1 cellular context compared by ENCODE assay signal in the genomic region with DNA sequence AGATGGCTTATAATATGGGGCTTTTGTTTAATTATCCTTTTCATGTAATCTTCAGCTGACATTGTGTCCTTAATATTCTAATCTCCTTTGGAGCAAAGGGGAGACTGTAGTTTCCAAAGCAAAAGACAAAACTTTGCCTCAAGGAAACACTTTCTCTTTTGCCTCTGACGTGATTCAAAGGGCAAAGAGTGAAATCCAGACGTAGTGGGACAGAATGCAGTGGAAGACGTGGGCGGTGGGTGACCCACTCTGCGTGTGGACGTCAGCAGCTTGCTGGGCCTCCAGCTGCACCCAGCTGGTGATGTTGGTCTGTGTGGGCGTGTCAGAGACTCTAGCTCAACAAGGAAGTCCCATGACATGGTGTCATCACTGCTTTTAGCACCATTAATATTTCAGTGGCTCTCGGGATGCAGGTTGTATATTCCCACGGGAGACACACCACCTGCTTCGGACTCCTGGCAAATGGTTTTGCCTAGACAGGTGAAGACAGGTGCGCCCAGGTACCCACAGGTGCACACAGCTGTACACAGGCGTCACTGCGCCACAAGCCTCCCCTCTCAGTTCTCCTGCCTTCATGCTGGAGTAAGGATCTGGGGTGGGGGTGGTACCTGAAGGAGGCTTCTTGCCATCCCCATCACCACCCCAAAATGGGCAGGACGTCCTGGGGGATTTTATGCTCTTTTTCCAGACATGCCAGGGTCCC.
TF ChIP-seq lines count a peak whose summit lies in the region.

No MANE protein-coding gene starts in this region.

TF ChIP-seq in IMR-90, 13 proteins besides CTCF, POLR2A, EP300 and RAD21:
- TF ChIP-seq CEBPB (IDR thresholded peaks at IDR 0.05; ENCODE audit: low read depth, low read length) (0 out of 2 replicates have a peak, but pooled peaks have one; percentile 59), RCOR1 (IDR thresholded peaks at IDR 0.05; ENCODE audit: insufficient replicate concordance, low read length) (peak; percentile 63), FOS (IDR thresholded peaks at IDR 0.05; ENCODE audit: low read depth, low read length) (peak; percentile 92), MAZ (IDR thresholded peaks at IDR 0.05; ENCODE audit: borderline replicate concordance, low read depth, low read length) (peak; percentile 54; the same call in 1 of the 2 replicates), MAFK (IDR thresholded peaks at IDR 0.05; ENCODE audit: low read depth, low read length) (no peak; the same call in 1 of the 2 replicates), RFX5 (IDR thresholded peaks at IDR 0.05; ENCODE audit: low read depth, low read length) (no peak), CHD1 (IDR thresholded peaks at IDR 0.05; ENCODE audit: low read depth, low read length) (0 out of 2 replicates have a peak, but pooled peaks have one; percentile 59), BHLHE40 (IDR thresholded peaks at IDR 0.05; ENCODE audit: low read depth, low read length) (peak; percentile 49; the same call in 1 of the 2 replicates), SMC3 (IDR thresholded peaks at IDR 0.05; ENCODE audit: low read depth, low read length) (no peak; the same call in 1 of the 2 replicates), NFE2L2 (IDR thresholded peaks at IDR 0.05; ENCODE audit: low read depth, low read length) (peak; percentile 33; the same call in 1 of the 2 replicates), MXI1 (IDR thresholded peaks at IDR 0.05; ENCODE audit: borderline replicate concordance, low read depth, low read length) (no peak)
- TF ChIP-seq, protein P1, sequence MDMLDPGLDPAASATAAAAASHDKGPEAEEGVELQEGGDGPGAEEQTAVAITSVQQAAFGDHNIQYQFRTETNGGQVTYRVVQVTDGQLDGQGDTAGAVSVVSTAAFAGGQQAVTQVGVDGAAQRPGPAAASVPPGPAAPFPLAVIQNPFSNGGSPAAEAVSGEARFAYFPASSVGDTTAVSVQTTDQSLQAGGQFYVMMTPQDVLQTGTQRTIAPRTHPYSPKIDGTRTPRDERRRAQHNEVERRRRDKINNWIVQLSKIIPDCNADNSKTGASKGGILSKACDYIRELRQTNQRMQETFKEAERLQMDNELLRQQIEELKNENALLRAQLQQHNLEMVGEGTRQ (IDR thresholded peaks at IDR 0.05; ENCODE audit: low read depth, low read length), result peak; percentile 22
- TF ChIP-seq, protein P2, sequence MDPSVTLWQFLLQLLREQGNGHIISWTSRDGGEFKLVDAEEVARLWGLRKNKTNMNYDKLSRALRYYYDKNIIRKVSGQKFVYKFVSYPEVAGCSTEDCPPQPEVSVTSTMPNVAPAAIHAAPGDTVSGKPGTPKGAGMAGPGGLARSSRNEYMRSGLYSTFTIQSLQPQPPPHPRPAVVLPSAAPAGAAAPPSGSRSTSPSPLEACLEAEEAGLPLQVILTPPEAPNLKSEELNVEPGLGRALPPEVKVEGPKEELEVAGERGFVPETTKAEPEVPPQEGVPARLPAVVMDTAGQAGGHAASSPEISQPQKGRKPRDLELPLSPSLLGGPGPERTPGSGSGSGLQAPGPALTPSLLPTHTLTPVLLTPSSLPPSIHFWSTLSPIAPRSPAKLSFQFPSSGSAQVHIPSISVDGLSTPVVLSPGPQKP (IDR thresholded peaks at IDR 0.05; ENCODE audit: borderline replicate concordance, low read depth, low read length), result no peak
